Comparison of ENCODE assay signal across 8 cellular contexts in genomic region chr10:3173173-3173878, GRCh38. TPM values are rescaled to one million over a fixed set of nuclear protein-coding genes. Genes with fewer than 3 reads are reported as not detected.
DNase-seq lines count a peak whose midpoint lies in the region; ATAC-seq and TF ChIP-seq lines count a peak whose summit lies in the region.

No MANE protein-coding gene starts in this region.

- H3K4me3 ChIP-seq in DOHH2 (ENCODE audit: low read length) (peak overlapping the region; percentile 78), WI38 (ENCODE audit: low read depth, low read length) (peak overlapping the region; percentile 53), gastroesophageal sphincter (peak overlapping the region; percentile 4 to 90), retinal pigment epithelial cell (ENCODE audit: low read length) (peak overlapping the region; percentile 61)

- peaks cover 13% of the 10 kb centered on the region for H3K36me3 ChIP-seq in DOHH2 (ENCODE audit: control insufficient read depth, low read length)
- peaks cover 0 to 17% of the 10 kb centered on the region in 2 donors for H3K36me3 ChIP-seq in gastroesophageal sphincter

- no peaks in the 10 kb centered on the region for H3K9me2 ChIP-seq in DOHH2 (replicated peaks; ENCODE audit: control insufficient read depth, low read length)

- no peak for TF ChIP-seq POLR2A in gastroesophageal sphincter (IDR thresholded peaks at IDR 0.05)

- WGBS in gastroesophageal sphincter (ENCODE audit: low coverage in 1 of 2), 2 donors = 2 to 12% methylated on average over 6 of the region's 26 CpGs

- H3K27ac ChIP-seq in DOHH2 (ENCODE audit: low read depth, low read length) (no peak overlapping the region), gastroesophageal sphincter (peak overlapping the region in 3 of 4 donors; percentile 89 to 94 (median 89))

- H3K4me2 ChIP-seq in DOHH2 (ENCODE audit: low read length) = peak overlapping the region; percentile 71

- TF ChIP-seq CTCF in DOHH2 (IDR thresholded peaks at IDR 0.05; ENCODE audit: low read depth, low read length, poor library complexity, severe bottlenecking) (no peak), WI38 (IDR thresholded peaks at IDR 0.05; ENCODE audit: low read depth, low read length) (no peak), gastroesophageal sphincter (IDR thresholded peaks at IDR 0.05) (no peak), retinal pigment epithelial cell (conservative IDR thresholded peaks at IDR 0.05; ENCODE audit: low read depth, low read length) (no peak), GM10248 (IDR thresholded peaks at IDR 0.05; ENCODE audit: control extremely low read depth, extremely low read depth, low read depth, missing control alignments) (no peak)

- H3K27me3 ChIP-seq in DOHH2 (ENCODE audit: control insufficient read depth, low read length) = peaks cover 29% of the 10 kb centered on the region
- H3K27me3 ChIP-seq in gastroesophageal sphincter = no peaks in the 10 kb centered on the region

- H3K9me3 ChIP-seq in DOHH2 (ENCODE audit: control insufficient read depth, insufficient read depth, low read length) = no peaks in the 10 kb centered on the region
- no peaks in the 10 kb centered on the region for H3K9me3 ChIP-seq in gastroesophageal sphincter

- TF ChIP-seq EP300 in gastroesophageal sphincter (IDR thresholded peaks at IDR 0.05) = no peak

- POLR2A ChIA-PET in GM10248 (lab: Yijun Ruan, JAX) = interaction anchor here (0.5 to 1.3 kb wide), 6 partner anchors 8 to 701 kb away, joined by 3 to 5 read pairs (median 3); no protein-coding TSS in a partner anchor

- H4K20me1 ChIP-seq in DOHH2 (ENCODE audit: control insufficient read depth, insufficient read depth, low read depth, low read length) = no peaks in the 10 kb centered on the region

- H3F3A ChIP-seq in DOHH2 (ENCODE audit: control insufficient read depth, insufficient read depth) = no peaks in the 10 kb centered on the region

- H3K4me1 ChIP-seq in DOHH2 (ENCODE audit: control insufficient read depth, low read length) (peaks cover 14% of the 10 kb centered on the region), gastroesophageal sphincter (peaks cover 0 to 33% (median 10%) of the 10 kb centered on the region in 3 donors)

- ATAC-seq in GM19463 (IDR thresholded peaks at IDR 0.05; ENCODE audit: unreplicated experiment) (peak; percentile 14), HG03469 (IDR thresholded peaks at IDR 0.05; ENCODE audit: unreplicated experiment) (peak; percentile 15), gastroesophageal sphincter (no peak)

- peaks cover 18% of the 10 kb centered on the region for H3K79me2 ChIP-seq in DOHH2 (ENCODE audit: control insufficient read depth, low read length)

- CTCF ChIA-PET in GM10248 (lab: Yijun Ruan, JAX) = interaction anchor here (0.9 to 1.4 kb wide), 3 partner anchors 19 to 20 kb away, joined by 3 to 4 read pairs (median 3); no protein-coding TSS in a partner anchor

- DNase-seq in retinal pigment epithelial cell (ENCODE audit: low read depth) (no peak), GM10248 (ENCODE audit: extremely low spot score) (no peak), A172 (ENCODE audit: low spot score) (no peak)

RNA-seq across cellular contexts. Expression of gene PITRM1, which starts 0.7 kb away (rescaled TPM):
- total RNA-seq in gastroesophageal sphincter = 100 to 1,000 TPM in 1 of 4 donors, 10 to 100 TPM in 3; 78.6 to 102 (median 87.0) TPM
- 99.5 and 105 TPM in 2 replicates for total RNA-seq in A172 (2014; rRNA removed; shearing (Covaris generic))
